5 cellular contexts compared by ENCODE assay signal in the genomic region with DNA sequence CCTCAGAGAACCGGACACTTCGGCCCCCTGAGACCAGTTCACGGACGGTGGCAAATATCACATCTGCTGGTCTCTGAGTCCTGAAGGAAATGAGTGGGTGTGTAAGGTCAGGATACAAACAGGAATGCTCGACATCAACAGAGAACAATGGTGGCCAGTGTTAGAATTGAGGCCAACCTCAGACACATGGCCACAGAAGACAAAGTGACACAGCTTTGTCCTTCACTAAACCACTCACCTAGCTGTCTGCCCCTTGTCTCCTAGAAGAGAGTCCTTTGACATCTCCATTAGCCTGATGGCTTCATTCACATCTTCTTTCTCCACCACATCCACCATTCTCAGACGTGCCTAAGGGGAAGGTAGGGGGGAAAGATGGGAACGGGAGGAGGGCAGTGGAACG. TPM values are rescaled to one million over a fixed set of nuclear protein-coding genes. Genes with fewer than 3 reads are reported as not detected.
DNase-seq lines count a peak whose midpoint lies in the region; ATAC-seq and TF ChIP-seq lines count a peak whose summit lies in the region.
"Had no signal": no experiment of that assay in that cellular context is flagged by ENCODE, and none has a peak within 500 bp of the region (broad histone marks: within the 10 kb centered on the region; RNA-seq: fewer than 3 reads in every experiment).

No MANE protein-coding gene starts in this region.

- H3K9me2 ChIP-seq in OCI-LY7 (ENCODE audit: insufficient read depth, low read length): no peaks in the 10 kb centered on the region

- H3K27ac ChIP-seq in OCI-LY7 (ENCODE audit: low read depth, low read length, poor library complexity, severe bottlenecking) (no peak overlapping the region), lower lobe of right lung (no peak overlapping the region)

- peak overlapping the region; percentile 87 for H3K27ac Mint-ChIP-seq in nephron progenitor cell

- H3K4me3 ChIP-seq in OCI-LY7 (ENCODE audit: low read depth, low read length, poor library complexity, severe bottlenecking): no peak overlapping the region
- H3K4me3 ChIP-seq in lower lobe of right lung: no peak overlapping the region

- no peaks in the 10 kb centered on the region for H3K9me3 Mint-ChIP-seq in nephron progenitor cell

- H3K4me1 ChIP-seq in OCI-LY7 (ENCODE audit: insufficient read depth, low read length, poor library complexity, severe bottlenecking) (peaks cover 21% of the 10 kb centered on the region), lower lobe of right lung (peaks cover 24% of the 10 kb centered on the region)

- CTCF ChIA-PET in OCI-LY7 (lab: Charles Lee; ENCODE audit: unreplicated experiment): no interaction called here

- peaks cover 19% of the 10 kb centered on the region; the same call in 1 of the 2 replicates for H3K79me2 ChIP-seq in OCI-LY7 (ENCODE audit: insufficient read depth, low read depth, low read length)

- H3K4me1 Mint-ChIP-seq in nephron progenitor cell: peaks cover 59% of the 10 kb centered on the region

- peaks cover 79% of the 10 kb centered on the region for H3K36me3 ChIP-seq in OCI-LY7 (ENCODE audit: insufficient read depth, low read length)
- peaks cover 77% of the 10 kb centered on the region for H3K36me3 ChIP-seq in lower lobe of right lung

- TF ChIP-seq CTCF in OCI-LY7 (conservative IDR thresholded peaks at IDR 0.05; ENCODE audit: low read length) (no peak), nephron progenitor cell (IDR thresholded peaks at IDR 0.05) (no peak), lower lobe of right lung (IDR thresholded peaks at IDR 0.05) (no peak)

- H4K20me1 ChIP-seq in OCI-LY7 (ENCODE audit: insufficient read depth, low read length): peaks cover 14% of the 10 kb centered on the region

- no peak overlapping the region for H2AFZ ChIP-seq in OCI-LY7 (ENCODE audit: low read length)

- peaks cover 80% of the 10 kb centered on the region for H3K36me3 Mint-ChIP-seq in nephron progenitor cell (ENCODE audit: low read depth)

- TSS peak; percentile 69 for BruUV-seq in OCI-LY7 (replicated peaks; lab: Mats Ljungman, UMichigan)

- POLR2A ChIA-PET in OCI-LY7 (lab: Charles Lee): no interaction called here

- intact Hi-C loops in OCI-LY7 (cut with micrococcal nuclease; ENCODE audit: unreplicated experiment) (no loop called here), lower lobe of right lung (cut with DNase I) (no loop called here)

- H3K4me3 Mint-ChIP-seq in nephron progenitor cell: no peak overlapping the region

- no peaks in the 10 kb centered on the region for H3K27me3 Mint-ChIP-seq in nephron progenitor cell (ENCODE audit: low read depth, poor library complexity)

- DNase-seq in OCI-LY7 (ENCODE audit: low spot score) (no peak), nephron progenitor cell (no peak), lower lobe of right lung (no peak), foreskin melanocyte (no peak)
- DNase-seq: NCI-H774 had no signal

- no peak for ATAC-seq in lower lobe of right lung

- H3K27me3 ChIP-seq in lower lobe of right lung (ENCODE audit: low read depth): no peaks in the 10 kb centered on the region

- H3K9me3 ChIP-seq in OCI-LY7 (ENCODE audit: low read length) (no peaks in the 10 kb centered on the region), lower lobe of right lung (no peaks in the 10 kb centered on the region)

- no peak overlapping the region for H3K4me2 ChIP-seq in OCI-LY7 (ENCODE audit: low read length)

RNA-seq across cellular contexts. Expression of a gene that starts 4.3 kb away (rescaled TPM):
- total RNA-seq in OCI-LY7 (2014; rRNA removed; shearing (Covaris generic)): 57.6 and 60.5 TPM in 2 replicates
- total RNA-seq in OCI-LY7 (2022): 93.3 and 96.0 TPM in 2 replicates
- total RNA-seq in lower lobe of right lung: 70.6 TPM

RNA-seq across cellular contexts. Expression of a gene that starts 8.1 kb away (rescaled TPM):
- total RNA-seq in OCI-LY7 (2014; rRNA removed; shearing (Covaris generic)): 424 and 475 TPM in 2 replicates
- total RNA-seq in OCI-LY7 (2022): 423 and 443 TPM in 2 replicates
- 48.0 TPM for total RNA-seq in lower lobe of right lung

RNA-seq across cellular contexts. Expression of a gene that starts 8.4 kb away (rescaled TPM):
- total RNA-seq in OCI-LY7 (2014; rRNA removed; shearing (Covaris generic)): 14.1 and 25.0 TPM in 2 replicates
- total RNA-seq in OCI-LY7 (2022) (29.3 and 33.8 TPM in 2 replicates), lower lobe of right lung (16.5 TPM)

RNA-seq across cellular contexts. Expression of a gene that starts 11.5 kb away (rescaled TPM):
- 19.8 and 21.8 TPM in 2 replicates for total RNA-seq in OCI-LY7 (2014; rRNA removed; shearing (Covaris generic))
- total RNA-seq in OCI-LY7 (2022) (23.7 and 24.4 TPM in 2 replicates), lower lobe of right lung (23.0 TPM)

RNA-seq across cellular contexts. Expression of a gene that starts 26.1 kb away (rescaled TPM):
- total RNA-seq in OCI-LY7 (2014; rRNA removed; shearing (Covaris generic)): 28.0 and 35.4 TPM in 2 replicates
- 71.0 and 76.5 TPM in 2 replicates for total RNA-seq in OCI-LY7 (2022)
- total RNA-seq in lower lobe of right lung: 39.4 TPM
